8 cellular contexts compared by ENCODE assay signal in the genomic region with DNA sequence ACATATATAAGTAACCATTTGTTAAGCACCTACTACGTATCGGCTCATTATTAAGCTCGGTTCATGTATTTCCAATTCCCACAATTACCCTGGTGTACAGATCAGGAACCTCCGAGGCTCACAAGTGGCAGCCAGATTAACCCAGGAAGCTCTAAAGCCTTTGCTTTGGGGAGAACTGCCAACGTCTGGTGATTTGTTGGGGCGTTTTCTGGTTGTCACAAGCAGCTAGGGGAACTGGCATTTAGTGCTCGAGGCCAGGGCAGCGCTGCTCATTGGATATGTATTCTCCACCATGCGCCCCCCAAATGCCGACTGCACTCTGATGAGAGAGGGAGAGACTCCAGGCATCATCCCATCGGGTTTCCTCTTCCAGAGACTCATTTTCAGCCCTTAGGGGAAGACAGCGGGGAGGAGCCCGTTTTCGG. TPM values are rescaled to one million over a fixed set of nuclear protein-coding genes. Genes with fewer than 3 reads are reported as not detected.
A peak's percentile ranks its signal among the peaks of the same experiment; 100 is the strongest.
DNase-seq lines count a peak whose midpoint lies in the region; ATAC-seq and TF ChIP-seq lines count a peak whose summit lies in the region.

No MANE protein-coding gene starts in this region.

- peak; percentile 40 for ATAC-seq in GM18498 (IDR thresholded peaks at IDR 0.05; ENCODE audit: unreplicated experiment)
- ATAC-seq in HG02763 (IDR thresholded peaks at IDR 0.05; ENCODE audit: unreplicated experiment): peak; percentile 20
- ATAC-seq in natural killer cell: peak; percentile 19 to 43 (median 22)

- peaks cover 8% of the 10 kb centered on the region for H3K36me3 Mint-ChIP-seq in activated CD4-positive, alpha-beta memory T cell treated with anti-CD3 and anti-CD28 coated beads, Interleukin-2, amount 10 ng/mL, durations not matched to agents 7 days and 5 days (ENCODE audit: low read depth)
- peaks cover 8% of the 10 kb centered on the region for H3K36me3 Mint-ChIP-seq in natural killer cell

- no peak for TF ChIP-seq CTCF in NB4 (IDR thresholded peaks at IDR 0.05; ENCODE audit: low read depth, low read length)
- no peak for TF ChIP-seq CTCF in fibroblast of mammary gland (conservative IDR thresholded peaks at IDR 0.05; ENCODE audit: control insufficient read depth, insufficient read depth, low read depth, low read length)
- TF ChIP-seq CTCF in natural killer cell (IDR thresholded peaks at IDR 0.05): no peak

- CTCF ChIA-PET in activated CD4-positive, alpha-beta memory T cell treated with anti-CD3 and anti-CD28 coated beads, Interleukin-2, amount 10 ng/mL, durations not matched to agents 7 days and 5 days (lab: Charles Lee): interaction anchor here (0.6 to 3.6 kb wide), 8 partner anchors 9 to 1021 kb away, joined by 3 to 32 read pairs (median 3); a partner anchor contains a TSS

- no peaks in the 10 kb centered on the region for H3K9me3 Mint-ChIP-seq in activated CD4-positive, alpha-beta memory T cell treated with anti-CD3 and anti-CD28 coated beads, Interleukin-2, amount 10 ng/mL, durations not matched to agents 7 days and 5 days
- peaks cover 0 to 2% of the 10 kb centered on the region in 2 donors for H3K9me3 Mint-ChIP-seq in natural killer cell

- H3K4me1 Mint-ChIP-seq in activated CD4-positive, alpha-beta memory T cell treated with anti-CD3 and anti-CD28 coated beads, Interleukin-2, amount 10 ng/mL, durations not matched to agents 7 days and 5 days: peaks cover 18% of the 10 kb centered on the region
- H3K4me1 Mint-ChIP-seq in natural killer cell: peaks cover 19 to 30% of the 10 kb centered on the region in 2 donors

- H3K4me3 ChIP-seq in NB4 (ENCODE audit: low read depth, low read length) (peak overlapping the region; percentile 75), fibroblast of mammary gland (ENCODE audit: control insufficient read depth, low read depth, low read length) (peak overlapping the region; percentile 74)

- DNase-seq in A172 (ENCODE audit: low spot score): peak; percentile 65
- DNase-seq in NB4 (ENCODE audit: low read depth): peak; percentile 82
- peak; percentile 55 for DNase-seq in activated CD4-positive, alpha-beta memory T cell treated with anti-CD3 and anti-CD28 coated beads, Interleukin-2, amount 10 ng/mL, durations not matched to agents 7 days and 5 days
- DNase-seq in fibroblast of mammary gland (ENCODE audit: low read depth): peak; percentile 42
- no peak for DNase-seq in natural killer cell
- no peak for DNase-seq in 8988T

- H3K27ac Mint-ChIP-seq in activated CD4-positive, alpha-beta memory T cell treated with anti-CD3 and anti-CD28 coated beads, Interleukin-2, amount 10 ng/mL, durations not matched to agents 7 days and 5 days: peak overlapping the region; percentile 85
- H3K27ac Mint-ChIP-seq in natural killer cell: peak overlapping the region; percentile 87 to 97

- H3K4me3 Mint-ChIP-seq in activated CD4-positive, alpha-beta memory T cell treated with anti-CD3 and anti-CD28 coated beads, Interleukin-2, amount 10 ng/mL, durations not matched to agents 7 days and 5 days: peak overlapping the region; percentile 85
- peak overlapping the region; percentile 95 for H3K4me3 Mint-ChIP-seq in natural killer cell

- POLR2A ChIA-PET in activated CD4-positive, alpha-beta memory T cell treated with anti-CD3 and anti-CD28 coated beads, Interleukin-2, amount 10 ng/mL, durations not matched to agents 7 days and 5 days (lab: Charles Lee): interaction anchor here (0.9 to 5.7 kb wide), 23 partner anchors 9 to 1021 kb away, joined by 3 to 208 read pairs (median 9); a partner anchor contains a TSS

- intact Hi-C loops in natural killer cell (cut with micrococcal nuclease): loop anchor here (1.0 kb wide), 1 partner anchor 24 kb away; a partner anchor contains a TSS

- no peak for TF ChIP-seq POLR2A in NB4 (IDR thresholded peaks at IDR 0.05; ENCODE audit: extremely low read depth, insufficient read length)

- no peaks in the 10 kb centered on the region for H3K27me3 Mint-ChIP-seq in activated CD4-positive, alpha-beta memory T cell treated with anti-CD3 and anti-CD28 coated beads, Interleukin-2, amount 10 ng/mL, durations not matched to agents 7 days and 5 days
- peaks cover 0 to 3% of the 10 kb centered on the region in 2 donors for H3K27me3 Mint-ChIP-seq in natural killer cell (ENCODE audit: low read depth in 2 of 2)

RNA-seq across cellular contexts. Expression of a gene that starts 0.5 kb away (rescaled TPM):
- 9.8 and 10.5 TPM in 2 replicates for total RNA-seq in A172 (2014; rRNA removed; shearing (Covaris generic))
- total RNA-seq in activated CD4-positive, alpha-beta memory T cell treated with anti-CD3 and anti-CD28 coated beads, Interleukin-2, amount 10 ng/mL, durations not matched to agents 7 days and 5 days: 10 to 100 TPM in 1 of 2 experiments, 1 to 10 TPM in 1; 9.7 to 12.6 TPM
- 10 to 100 TPM; 16.8 to 20.8 (median 17.5) TPM for total RNA-seq in natural killer cell

RNA-seq across cellular contexts. Expression of a gene that starts 23.9 kb away (rescaled TPM):
- 49.0 and 62.7 TPM in 2 replicates for total RNA-seq in A172 (2014; rRNA removed; shearing (Covaris generic))
- 10 to 100 TPM; 30.2 to 30.3 TPM for total RNA-seq in activated CD4-positive, alpha-beta memory T cell treated with anti-CD3 and anti-CD28 coated beads, Interleukin-2, amount 10 ng/mL, durations not matched to agents 7 days and 5 days
- 10 to 100 TPM; 30.1 to 35.0 (median 33.7) TPM for total RNA-seq in natural killer cell

Comparison
In these comparisons a context has a peak if more than half of its experiments do, and no peak if none do; other contexts are left out.
1. DNase-seq: peak in A172 (single experiment), NB4 (single experiment), activated CD4-positive, alpha-beta memory T cell treated with anti-CD3 and anti-CD28 coated beads, Interleukin-2, amount 10 ng/mL, durations not matched to agents 7 days and 5 days (single experiment) and fibroblast of mammary gland (single experiment); none in natural killer cell (single experiment) and 8988T (single experiment).
2. Peak in every context shown above with its lines, with median percentiles within 50 percentile points of each other: ATAC-seq.